ENCODE assay signal across 6 cellular contexts in the genomic region with DNA sequence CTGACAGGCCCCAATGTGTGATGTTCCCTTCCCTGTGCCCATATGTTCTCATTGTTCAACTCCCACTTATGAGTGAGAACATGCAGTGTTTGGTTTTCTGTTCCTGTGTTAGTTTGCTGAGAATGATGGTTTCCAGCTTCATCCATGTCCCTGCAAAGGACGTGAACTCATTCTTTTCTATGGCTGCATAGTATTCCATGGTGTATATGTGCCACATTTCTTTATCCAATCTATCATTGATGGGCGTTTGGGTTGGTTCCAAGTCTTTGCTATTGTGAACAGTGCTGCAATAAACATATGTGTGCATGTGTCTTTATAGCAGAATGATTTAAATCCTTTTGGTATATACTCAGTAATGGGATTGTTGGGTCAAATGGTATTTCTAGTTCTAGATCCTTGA. TPM values are rescaled to one million over a fixed set of nuclear protein-coding genes. Genes with fewer than 3 reads are reported as not detected.
"Had no signal": no experiment of that assay in that cellular context is flagged by ENCODE, and none has a peak within 500 bp of the region (broad histone marks: within the 10 kb centered on the region; RNA-seq: fewer than 3 reads in every experiment).

No MANE protein-coding gene starts in this region.

RNA-seq across cellular contexts. Expression of a gene that starts 8.8 kb away (rescaled TPM):
- total RNA-seq: GM23248, H4 had no signal
- polyA plus RNA-seq: GM23248 had no signal

RNA-seq across cellular contexts. Expression of a gene that starts 47.3 kb away (rescaled TPM):
- total RNA-seq: GM23248, GM23338, H1, H4, H7, H9 had no signal
- polyA plus RNA-seq: GM23248, GM23338, H1 had no signal
